Comparison of ENCODE assay signal across 13 cellular contexts in genomic region chr17:66755101-66755943, GRCh38.
DNase-seq lines count a peak whose midpoint lies in the region; ATAC-seq and TF ChIP-seq lines count a peak whose summit lies in the region.
"Had no signal": no experiment of that assay in that cellular context is flagged by ENCODE, and none has a peak within 500 bp of the region (broad histone marks: within the 10 kb centered on the region; RNA-seq: fewer than 3 reads in every experiment).

No MANE protein-coding gene starts in this region.

- no peaks in the 10 kb centered on the region for H3K27me3 Mint-ChIP-seq in progenitor cell of endocrine pancreas

- no peak overlapping the region for H3K4me3 ChIP-seq in HAP-1
- H3K4me3 ChIP-seq: prostate gland, upper lobe of left lung had no signal

- ATAC-seq in HG02973 (IDR thresholded peaks at IDR 0.05; ENCODE audit: unreplicated experiment) = no peak

- no peak overlapping the region for H3K4me3 Mint-ChIP-seq in progenitor cell of endocrine pancreas (ENCODE audit: low read depth)

- no peaks in the 10 kb centered on the region for H3K4me1 ChIP-seq in HAP-1
- H3K4me1 ChIP-seq: prostate gland had no signal

- peaks cover 3% of the 10 kb centered on the region for H3K36me3 Mint-ChIP-seq in progenitor cell of endocrine pancreas (ENCODE audit: insufficient read depth)

- no peaks in the 10 kb centered on the region for H3K27me3 ChIP-seq in HAP-1 (ENCODE audit: low read depth)
- H3K27me3 ChIP-seq: upper lobe of left lung had no signal

- no peak for TF ChIP-seq CTCF in progenitor cell of endocrine pancreas (IDR thresholded peaks at IDR 0.05; ENCODE audit: unreplicated experiment)

- H3K27ac Mint-ChIP-seq in progenitor cell of endocrine pancreas = no peak overlapping the region

- DNase-seq in DMS153 (lab: John Stamatoyannopoulos, UW) (peak; percentile 90), NCI-H1417 (lab: John Stamatoyannopoulos, UW) (peak; percentile 84 to 96 (median 86)), NCI-H748 treated with DMSO at 0.1 percent for 48 hours (lab: John Stamatoyannopoulos, UW) (peak; percentile 72), kidney glomerular epithelial cell (lab: John Stamatoyannopoulos, UW) (peak; percentile 70), AG08396 (ENCODE audit: low spot score) (no peak), HAP-1 (ENCODE audit: low spot score in 2 of 2) (no peak), progenitor cell of endocrine pancreas (ENCODE audit: low spot score, unreplicated experiment) (no peak)
- DNase-seq: activated CD4-positive, alpha-beta T cell treated with anti-CD3 and anti-CD28 coated beads for 4 hours; DMS 273 treated with DMSO at 0.1 percent for 48 hours; stimulated activated CD8-positive, alpha-beta memory T cell treated with anti-CD3 and anti-CD28 coated beads, Interleukin-4, amount 100 ng/mL, for 48 hours had no signal

- in situ Hi-C loops in HAP-1 (cut with MboI; ENCODE audit: low sequenced_read_pairs) = no loop called here

- H3K9me3 Mint-ChIP-seq in progenitor cell of endocrine pancreas (ENCODE audit: low read depth) = peaks cover 7% of the 10 kb centered on the region

- H3K4me1 Mint-ChIP-seq in progenitor cell of endocrine pancreas (ENCODE audit: low read depth) = peaks cover 6% of the 10 kb centered on the region

- no peaks in the 10 kb centered on the region for H3K9me3 ChIP-seq in HAP-1
- H3K9me3 ChIP-seq: prostate gland, upper lobe of left lung had no signal

- no peaks in the 10 kb centered on the region for H3K36me3 ChIP-seq in HAP-1 (replicated peaks)
- H3K36me3 ChIP-seq: prostate gland had no signal

Comparison
In these comparisons a context has a peak if more than half of its experiments do, and no peak if none do; other contexts are left out.
1. DNase-seq: peak in DMS153 (single experiment), NCI-H1417 (3 of 3), NCI-H748 treated with DMSO at 0.1 percent for 48 hours (single experiment) and kidney glomerular epithelial cell (single experiment); none in AG08396 (single experiment), HAP-1 (0 of 2) and progenitor cell of endocrine pancreas (single experiment).